ENCODE assay signal across 8 cellular contexts in genomic region chr19:36837902-36838783, GRCh38. TPM values are rescaled to one million over a fixed set of nuclear protein-coding genes. Genes with fewer than 3 reads are reported as not detected.
DNase-seq lines count a peak whose midpoint lies in the region; ATAC-seq and TF ChIP-seq lines count a peak whose summit lies in the region.

Gene ZNF790 (minus strand): TSS chr19:36838387. CDS start chr19:36825619, 12,768 bp downstream.

- DNase-seq in GM10266 (ENCODE audit: extremely low spot score) (peak; percentile 80), NCI-H1436 (lab: John Stamatoyannopoulos, UW) (peak; percentile 48), T1000 (lab: John Stamatoyannopoulos, UW) (peak; percentile 89), astrocyte of the spinal cord (ENCODE audit: low read depth, low spot score) (peak; percentile 93), hypothalamus (lab: John Stamatoyannopoulos, UW) (peak; percentile 52 to 96 (median 85)), retinal pigment epithelial cell (ENCODE audit: low read depth) (peak; percentile 85), HT-29 (ENCODE audit: low spot score) (no peak)

- in situ Hi-C loops in astrocyte of the spinal cord (cut with HindIII; ENCODE audit: low sequenced_read_pairs) = no loop called here

- TF ChIP-seq CTCF in GM10266 (IDR thresholded peaks at IDR 0.05; ENCODE audit: control insufficient read depth, insufficient read depth, low read depth, missing control alignments) (no peak), astrocyte of the spinal cord (IDR thresholded peaks at IDR 0.05; ENCODE audit: low read depth, low read length) (no peak), retinal pigment epithelial cell (conservative IDR thresholded peaks at IDR 0.05; ENCODE audit: low read depth, low read length) (no peak)

- H3K4me3 ChIP-seq in astrocyte of the spinal cord (ENCODE audit: low read depth, low read length) (peak within 1 kb of the TSS; percentile 86), retinal pigment epithelial cell (ENCODE audit: low read length) (peak within 1 kb of the TSS; percentile 89)

- ATAC-seq in HG02588 (IDR thresholded peaks at IDR 0.05; ENCODE audit: unreplicated experiment) = peak; percentile 87

RNA-seq across cellular contexts. Expression of gene ZNF790, which starts in this region (rescaled TPM):
- 0.37 TPM in 1 of 2 replicates, not detected in the other for total RNA-seq in HT-29 (2014; rRNA removed; shearing (Covaris generic))
